18 cellular contexts compared by ENCODE assay signal in the genomic region with DNA sequence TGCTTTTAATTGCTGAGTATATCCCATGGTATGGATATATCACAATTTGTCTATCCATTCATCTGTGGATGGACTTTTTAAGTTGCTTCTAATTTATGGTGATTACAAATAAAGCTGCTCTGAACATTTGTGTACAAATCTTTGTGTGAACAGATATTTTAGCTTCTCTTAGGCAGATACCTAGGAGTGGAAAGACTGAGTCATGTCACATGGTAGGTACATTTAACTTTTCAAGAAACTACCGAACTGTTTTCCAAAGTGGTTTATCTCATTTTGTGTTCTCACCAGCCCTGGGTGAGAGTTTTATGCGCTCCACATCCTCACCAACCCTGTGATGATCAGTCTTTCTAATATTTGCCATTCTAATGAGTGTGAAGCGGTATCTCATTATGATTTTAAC. TPM values are rescaled to one million over a fixed set of nuclear protein-coding genes. Genes with fewer than 3 reads are reported as not detected.
DNase-seq lines count a peak whose midpoint lies in the region; ATAC-seq, FAIRE-seq and TF ChIP-seq lines count a peak whose summit lies in the region.
"Had no signal": no experiment of that assay in that cellular context is flagged by ENCODE, and none has a peak within 500 bp of the region (broad histone marks: within the 10 kb centered on the region; RNA-seq: fewer than 3 reads in every experiment).

No MANE protein-coding gene starts in this region.

- no peaks in the 10 kb centered on the region for H4K20me1 ChIP-seq in K562 (replicated peaks; ENCODE audit: control insufficient read depth, insufficient read depth, low read length)
- H4K20me1 ChIP-seq: BLaER1 had no signal

- no peak overlapping the region for H3K27ac Mint-ChIP-seq in activated CD4-positive, alpha-beta T cell treated with anti-CD3 and anti-CD28 coated beads for 36 hours
- no peak overlapping the region for H3K27ac Mint-ChIP-seq in activated CD4-positive, alpha-beta T cell treated with anti-CD3 and anti-CD28 coated beads, Interleukin-2, amount 10 ng/mL, durations not matched to agents 24 days and 14 days
- H3K27ac Mint-ChIP-seq in stimulated activated naive CD8-positive, alpha-beta T cell treated with anti-CD3 and anti-CD28 coated beads, Interleukin-15, amount 100 ng/mL, for 72 hours = no peak overlapping the region
- H3K27ac Mint-ChIP-seq: CD8-positive, alpha-beta memory T cell had no signal

- no peaks in the 10 kb centered on the region for H3K9me3 ChIP-seq in K562 (replicated peaks; ENCODE audit: control insufficient read depth, insufficient read depth, low read depth, low read length)
- H3K9me3 ChIP-seq: Caco-2, HAP-1 had no signal

- no peak for TF ChIP-seq POLR2A in K562 (conservative IDR thresholded peaks at IDR 0.05)

- no peak overlapping the region for H3K4me3 ChIP-seq in K562
- H3K4me3 ChIP-seq: BLaER1, HAP-1 had no signal

- no peaks in the 10 kb centered on the region; a peak in 1 of 5 replicates for H3K4me1 ChIP-seq in K562 (replicated peaks in 1 of 2; ENCODE audit: control insufficient read depth in 2 of 2, insufficient read depth in 2 of 2, low read length in 2 of 2)
- H3K4me1 ChIP-seq: HAP-1 had no signal

- CTCF ChIA-PET in activated CD4-positive, alpha-beta T cell treated with anti-CD3 and anti-CD28 coated beads for 36 hours (lab: Charles Lee) = interaction anchor here (2.1 kb wide), 1 partner anchor 11 kb away, joined by 7 read pairs; no protein-coding TSS in a partner anchor
- CTCF ChIA-PET in K562 (lab: Yijun Ruan, JAX; ENCODE audit: low intra/inter-chr PET ratio) (interaction anchor here (0.7 kb wide), 1 partner anchor 25 kb away, joined by 4 read pairs; no protein-coding TSS in a partner anchor), RWPE1 (lab: Yijun Ruan, JAX) (interaction anchor here (0.6 to 1.2 kb wide), 3 partner anchors 61 to 364 kb away, joined by 3 to 5 read pairs (median 4); no protein-coding TSS in a partner anchor)

- no peak overlapping the region for H3K9ac ChIP-seq in K562 (ENCODE audit: insufficient read depth in 1 of 2, low read depth in 2 of 2, low read length in 2 of 2)
- H3K9ac ChIP-seq: BLaER1 had no signal

- peaks cover 33% of the 10 kb centered on the region for H3K4me1 Mint-ChIP-seq in activated CD4-positive, alpha-beta T cell treated with anti-CD3 and anti-CD28 coated beads for 36 hours
- H3K4me1 Mint-ChIP-seq in activated CD4-positive, alpha-beta T cell treated with anti-CD3 and anti-CD28 coated beads, Interleukin-2, amount 10 ng/mL, durations not matched to agents 24 days and 14 days = peaks cover 26% of the 10 kb centered on the region
- H3K4me1 Mint-ChIP-seq in stimulated activated naive CD8-positive, alpha-beta T cell treated with anti-CD3 and anti-CD28 coated beads, Interleukin-15, amount 100 ng/mL, for 72 hours = peaks cover 24% of the 10 kb centered on the region

- no peaks in the 10 kb centered on the region for H3K36me3 ChIP-seq in K562 (ENCODE audit: control insufficient read depth, insufficient read depth, low read length)
- H3K36me3 ChIP-seq: BLaER1, HAP-1 had no signal

- peaks cover 2% of the 10 kb centered on the region for H3K27me3 Mint-ChIP-seq in activated CD4-positive, alpha-beta T cell treated with anti-CD3 and anti-CD28 coated beads for 36 hours
- H3K27me3 Mint-ChIP-seq in activated CD4-positive, alpha-beta T cell treated with anti-CD3 and anti-CD28 coated beads, Interleukin-2, amount 10 ng/mL, durations not matched to agents 24 days and 14 days = peaks cover 9% of the 10 kb centered on the region
- peaks cover 11% of the 10 kb centered on the region for H3K27me3 Mint-ChIP-seq in stimulated activated naive CD8-positive, alpha-beta T cell treated with anti-CD3 and anti-CD28 coated beads, Interleukin-15, amount 100 ng/mL, for 72 hours

- H3K4me3 Mint-ChIP-seq in activated CD4-positive, alpha-beta T cell treated with anti-CD3 and anti-CD28 coated beads for 36 hours = no peak overlapping the region
- H3K4me3 Mint-ChIP-seq in activated CD4-positive, alpha-beta T cell treated with anti-CD3 and anti-CD28 coated beads, Interleukin-2, amount 10 ng/mL, durations not matched to agents 24 days and 14 days = no peak overlapping the region
- no peak overlapping the region for H3K4me3 Mint-ChIP-seq in stimulated activated naive CD8-positive, alpha-beta T cell treated with anti-CD3 and anti-CD28 coated beads, Interleukin-15, amount 100 ng/mL, for 72 hours
- H3K4me3 Mint-ChIP-seq: CD8-positive, alpha-beta memory T cell had no signal

- TF ChIP-seq EP300 in K562 (IDR thresholded peaks at IDR 0.05; ENCODE audit: low read length) = no peak

- intact Hi-C loops in activated CD4-positive, alpha-beta T cell treated with anti-CD3 and anti-CD28 coated beads for 36 hours (cut with DNase I, micrococcal nuclease) = no loop called here
- intact Hi-C loops in activated CD4-positive, alpha-beta T cell treated with anti-CD3 and anti-CD28 coated beads, Interleukin-2, amount 10 ng/mL, durations not matched to agents 24 days and 14 days (cut with micrococcal nuclease) = no loop called here
- intact Hi-C loops in K562 (cut with micrococcal nuclease) = no loop called here

- no peak for FAIRE-seq in K562 (lab: Jason Lieb, UNC)
- FAIRE-seq: GM12892, H1 had no signal

- BruUV-seq in K562 (replicated peaks; lab: Mats Ljungman, UMichigan) = no TSS peak

- peaks cover 8% of the 10 kb centered on the region for H3K9me3 Mint-ChIP-seq in activated CD4-positive, alpha-beta T cell treated with anti-CD3 and anti-CD28 coated beads for 36 hours (ENCODE audit: low read depth)
- H3K9me3 Mint-ChIP-seq in activated CD4-positive, alpha-beta T cell treated with anti-CD3 and anti-CD28 coated beads, Interleukin-2, amount 10 ng/mL, durations not matched to agents 24 days and 14 days = peaks cover 20% of the 10 kb centered on the region
- H3K9me3 Mint-ChIP-seq in stimulated activated naive CD8-positive, alpha-beta T cell treated with anti-CD3 and anti-CD28 coated beads, Interleukin-15, amount 100 ng/mL, for 72 hours = peaks cover 6 to 14% of the 10 kb centered on the region in 2 donors

- peaks cover 10 to 31% of the 10 kb centered on the region in 2 experiments; a peak in 4 of 5 replicates for H3K27me3 ChIP-seq in K562 (ENCODE audit: control insufficient read depth in 2 of 2, insufficient read depth in 2 of 2, low read length in 2 of 2)
- H3K27me3 ChIP-seq: BLaER1 had no signal

- H3K4me2 ChIP-seq in K562 (ENCODE audit: insufficient read depth, low read length) = no peak overlapping the region
- H3K4me2 ChIP-seq: BLaER1 had no signal

- TF ChIP-seq CTCF in K562 (IDR thresholded peaks at IDR 0.05 in 2 of 3, conservative IDR thresholded peaks at IDR 0.05 in 1 of 3; ENCODE audit: insufficient read depth in 2 of 3, low read depth in 1 of 3, low read length in 3 of 3) (no peak), RWPE1 (conservative IDR thresholded peaks at IDR 0.05; ENCODE audit: low read depth) (no peak)

- in situ Hi-C loops in K562 (cut with MboI) = no loop called here

- no peak overlapping the region for H2AFZ ChIP-seq in K562 (ENCODE audit: low read depth, low read length)

- no peaks in the 10 kb centered on the region for H3K79me2 ChIP-seq in K562 (ENCODE audit: control insufficient read depth, insufficient read depth, low read length)

- H3K27ac ChIP-seq in K562 (ENCODE audit: extremely low read depth, low read depth, low read length) (no peak overlapping the region), RWPE1 (no peak overlapping the region)
- H3K27ac ChIP-seq: BLaER1 had no signal

- no peaks in the 10 kb centered on the region for H3K9me1 ChIP-seq in K562 (ENCODE audit: control insufficient read depth, insufficient read depth, low read length)

- 20% methylated on average over 3 of the region's 3 CpGs for WGBS in K562 (ENCODE audit: insufficient coverage, low coverage, missing lambda C conversion rate)

- POLR2A ChIA-PET in activated CD4-positive, alpha-beta T cell treated with anti-CD3 and anti-CD28 coated beads for 36 hours (lab: Charles Lee) = no interaction called here
- POLR2A ChIA-PET in K562 (lab: Yijun Ruan, JAX) = interaction anchor here (1.2 kb wide), 1 partner anchor 27 kb away, joined by 4 read pairs; no protein-coding TSS in a partner anchor
- POLR2A ChIA-PET in RWPE1 (lab: Yijun Ruan, JAX; ENCODE audit: low non-redundant PET) = no interaction called here

- peak; percentile 42 for ATAC-seq in activated CD4-positive, alpha-beta T cell treated with anti-CD3 and anti-CD28 coated beads for 36 hours
- ATAC-seq in stimulated activated naive CD8-positive, alpha-beta T cell treated with anti-CD3 and anti-CD28 coated beads, Interleukin-15, Interleukin-2, amounts not matched to agents 100 U/mL and 50 U/mL, for 24 hours = peak; percentile 6
- ATAC-seq in stimulated activated naive CD8-positive, alpha-beta T cell treated with anti-CD3 and anti-CD28 coated beads, Interleukin-15, amount 100 ng/mL, for 72 hours = no peak
- ATAC-seq in K562 = no peak
- no peak for ATAC-seq in GM18861 (IDR thresholded peaks at IDR 0.05; ENCODE audit: unreplicated experiment)

- DNase-seq in activated CD4-positive, alpha-beta T cell treated with anti-CD3 and anti-CD28 coated beads for 36 hours = no peak
- no peak for DNase-seq in activated CD4-positive, alpha-beta T cell treated with anti-CD3 and anti-CD28 coated beads, Interleukin-2, amount 10 ng/mL, durations not matched to agents 24 days and 14 days
- DNase-seq in stimulated activated naive CD8-positive, alpha-beta T cell treated with anti-CD3 and anti-CD28 coated beads, Interleukin-15, Interleukin-2, amounts not matched to agents 100 U/mL and 50 U/mL, for 24 hours = no peak
- no peak for DNase-seq in stimulated activated naive CD8-positive, alpha-beta T cell treated with anti-CD3 and anti-CD28 coated beads, Interleukin-15, amount 100 ng/mL, for 72 hours
- DNase-seq in K562 (ENCODE audit: extremely low read depth in 1 of 4, low spot score in 3 of 4) (peak in 1 of 4 experiments; percentile 19), RWPE1 (ENCODE audit: low spot score) (no peak), NCI-H1417 (lab: John Stamatoyannopoulos, UW) (no peak)
- DNase-seq: 8988T; AML-193; Caco-2; CD8-positive, alpha-beta memory T cell; DND-41; GDM1 had no signal

- H3K36me3 Mint-ChIP-seq in activated CD4-positive, alpha-beta T cell treated with anti-CD3 and anti-CD28 coated beads for 36 hours (ENCODE audit: low read depth) = no peaks in the 10 kb centered on the region
- peaks cover 4% of the 10 kb centered on the region for H3K36me3 Mint-ChIP-seq in activated CD4-positive, alpha-beta T cell treated with anti-CD3 and anti-CD28 coated beads, Interleukin-2, amount 10 ng/mL, durations not matched to agents 24 days and 14 days (ENCODE audit: low read depth)

- no peak for TF ChIP-seq RAD21 in K562 (CRISPR knock-in tag; conservative IDR thresholded peaks at IDR 0.05 in 1 of 2, IDR thresholded peaks at IDR 0.05 in 1 of 2)

RNA-seq across cellular contexts. Expression of a gene that starts 31.0 kb away (rescaled TPM):
- total RNA-seq in activated CD4-positive, alpha-beta T cell treated with anti-CD3 and anti-CD28 coated beads for 36 hours = 10 to 100 TPM; 36.4 to 43.8 TPM
- total RNA-seq in activated CD4-positive, alpha-beta T cell treated with anti-CD3 and anti-CD28 coated beads, Interleukin-2, amount 10 ng/mL, durations not matched to agents 24 days and 14 days = 61.2 and 61.5 TPM in 2 replicates
- 34.0 and 34.5 TPM in 2 replicates for total RNA-seq in K562 (2011; cell fraction: chromatin; rRNA removed; ENCODE audit: low replicate concordance)
- total RNA-seq in K562 (2011; cell fraction: nucleolus; rRNA removed) = 14.8 and 15.7 TPM in 2 replicates
- 12.4 and 17.1 TPM in 2 replicates for total RNA-seq in K562 (2011; cell fraction: nucleoplasm; rRNA removed)
- total RNA-seq in K562 (2014; rRNA removed) (10.3 and 12.4 TPM in 2 replicates), K562 (2014; rRNA removed; fragmentation: Illumina TruSeq; extraction: Trizol) (11.9 and 13.5 TPM in 2 replicates), K562 (2015; rRNA removed; fragmentation: Illumina TruSeq; extraction: Trizol) (12.4 and 13.8 TPM in 2 replicates), K562 (2021) (11.9 and 13.4 TPM in 2 replicates)
- polyA plus RNA-seq in K562 (2011; rRNA removed) (2.5 and 3.8 TPM in 2 replicates), K562 (2014; fragmentation: Illumina TruSeq; extraction: Trizol) (10.4 and 11.6 TPM in 2 replicates), K562 (2014; fragmentation: Nextera tagmentation; extraction: Ambion mirVana) (1 to 10 TPM; 4.4 to 4.9 TPM), K562 (2014; rRNA removed) (7.2 and 7.6 TPM in 2 replicates)
- polyA plus RNA-seq in K562 (2011; cell fraction: cytosol; rRNA removed) = 3.5 and 4.1 TPM in 2 replicates
- 3.0 and 7.0 TPM in 2 replicates for polyA plus RNA-seq in K562 (2011; cell fraction: nucleus; rRNA removed)
- 6.0 and 6.5 TPM in 2 replicates for polyA plus RNA-seq in K562 (2012)
- 15.4 and 15.9 TPM in 2 replicates for polyA minus RNA-seq in K562 (2011; rRNA and poly(A)+ RNA removed)
- 5.7 and 9.7 TPM in 2 replicates for polyA minus RNA-seq in K562 (2011; cell fraction: cytosol; rRNA and poly(A)+ RNA removed)
- 9.0 and 12.0 TPM in 2 replicates for polyA minus RNA-seq in K562 (2011; cell fraction: nucleus; rRNA and poly(A)+ RNA removed)

Comparison
In these comparisons a context has a peak if more than half of its experiments do, and no peak if none do; other contexts are left out.
1. ATAC-seq: peak in activated CD4-positive, alpha-beta T cell treated with anti-CD3 and anti-CD28 coated beads for 36 hours (single experiment) and stimulated activated naive CD8-positive, alpha-beta T cell treated with anti-CD3 and anti-CD28 coated beads, Interleukin-15, Interleukin-2, amounts not matched to agents 100 U/mL and 50 U/mL, for 24 hours (single experiment); none in stimulated activated naive CD8-positive, alpha-beta T cell treated with anti-CD3 and anti-CD28 coated beads, Interleukin-15, amount 100 ng/mL, for 72 hours (single experiment), K562 (single experiment) and GM18861 (single experiment).